2 cellular contexts compared by ENCODE assay signal in the genomic region with DNA sequence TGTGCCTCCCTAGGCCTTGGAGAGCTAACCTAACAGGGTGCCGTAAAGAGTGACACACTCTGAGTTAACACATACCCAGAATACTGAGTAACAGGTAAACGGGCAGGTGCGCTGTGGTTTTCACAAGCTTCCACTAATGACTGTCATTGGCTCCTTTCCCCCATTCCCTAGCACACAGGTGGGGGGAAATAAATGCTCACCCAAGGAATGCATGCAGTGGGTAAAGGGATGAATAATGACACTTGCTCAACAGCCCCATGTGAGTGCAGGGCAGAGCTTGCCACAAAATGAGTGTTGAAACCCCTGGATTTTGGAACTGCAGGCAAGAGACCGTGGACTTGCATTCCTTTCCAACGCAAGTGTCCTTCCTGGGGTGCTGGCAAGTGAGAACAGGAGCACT.
TF ChIP-seq lines count a peak whose summit lies in the region.

No MANE protein-coding gene starts in this region.

TF ChIP-seq in liver, 16 proteins besides CTCF, POLR2A, EP300 and RAD21:
- TF ChIP-seq HNF4A (conservative IDR thresholded peaks at IDR 0.05) (peak in 1 of 2 donors; percentile 82), MAX (IDR thresholded peaks at IDR 0.05) (no peak), TAF1 (conservative IDR thresholded peaks at IDR 0.05) (no peak), NR2F2 (IDR thresholded peaks at IDR 0.05) (no peak), RXRA (IDR thresholded peaks at IDR 0.05) (no peak)

TF ChIP-seq in HepG2, 621 proteins besides CTCF, POLR2A, EP300 and RAD21:
- TF ChIP-seq, protein P1, sequence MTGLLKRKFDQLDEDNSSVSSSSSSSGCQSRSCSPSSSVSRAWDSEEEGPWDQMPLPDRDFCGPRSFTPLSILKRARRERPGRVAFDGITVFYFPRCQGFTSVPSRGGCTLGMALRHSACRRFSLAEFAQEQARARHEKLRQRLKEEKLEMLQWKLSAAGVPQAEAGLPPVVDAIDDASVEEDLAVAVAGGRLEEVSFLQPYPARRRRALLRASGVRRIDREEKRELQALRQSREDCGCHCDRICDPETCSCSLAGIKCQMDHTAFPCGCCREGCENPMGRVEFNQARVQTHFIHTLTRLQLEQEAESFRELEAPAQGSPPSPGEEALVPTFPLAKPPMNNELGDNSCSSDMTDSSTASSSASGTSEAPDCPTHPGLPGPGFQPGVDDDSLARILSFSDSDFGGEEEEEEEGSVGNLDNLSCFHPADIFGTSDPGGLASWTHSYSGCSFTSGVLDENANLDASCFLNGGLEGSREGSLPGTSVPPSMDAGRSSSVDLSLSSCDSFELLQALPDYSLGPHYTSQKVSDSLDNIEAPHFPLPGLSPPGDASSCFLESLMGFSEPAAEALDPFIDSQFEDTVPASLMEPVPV (CRISPR knock-in tag; IDR thresholded peaks at IDR 0.05): no peak
- TF ChIP-seq SP5 (CRISPR knock-in tag; IDR thresholded peaks at IDR 0.05; ENCODE audit: borderline replicate concordance, low read depth): no peak
- no peak for TF ChIP-seq SSRP1 (CRISPR knock-in tag; IDR thresholded peaks at IDR 0.05)
- no peak for TF ChIP-seq ZNF350 (CRISPR knock-in tag; IDR thresholded peaks at IDR 0.05; ENCODE audit: borderline replicate concordance, low read depth)
- no peak for TF ChIP-seq SMC3 (IDR thresholded peaks at IDR 0.05; ENCODE audit: low read length)
- TF ChIP-seq ZNF232 (CRISPR knock-in tag; IDR thresholded peaks at IDR 0.05; ENCODE audit: borderline replicate concordance): no peak
